8 cellular contexts compared by ENCODE assay signal in the genomic region with DNA sequence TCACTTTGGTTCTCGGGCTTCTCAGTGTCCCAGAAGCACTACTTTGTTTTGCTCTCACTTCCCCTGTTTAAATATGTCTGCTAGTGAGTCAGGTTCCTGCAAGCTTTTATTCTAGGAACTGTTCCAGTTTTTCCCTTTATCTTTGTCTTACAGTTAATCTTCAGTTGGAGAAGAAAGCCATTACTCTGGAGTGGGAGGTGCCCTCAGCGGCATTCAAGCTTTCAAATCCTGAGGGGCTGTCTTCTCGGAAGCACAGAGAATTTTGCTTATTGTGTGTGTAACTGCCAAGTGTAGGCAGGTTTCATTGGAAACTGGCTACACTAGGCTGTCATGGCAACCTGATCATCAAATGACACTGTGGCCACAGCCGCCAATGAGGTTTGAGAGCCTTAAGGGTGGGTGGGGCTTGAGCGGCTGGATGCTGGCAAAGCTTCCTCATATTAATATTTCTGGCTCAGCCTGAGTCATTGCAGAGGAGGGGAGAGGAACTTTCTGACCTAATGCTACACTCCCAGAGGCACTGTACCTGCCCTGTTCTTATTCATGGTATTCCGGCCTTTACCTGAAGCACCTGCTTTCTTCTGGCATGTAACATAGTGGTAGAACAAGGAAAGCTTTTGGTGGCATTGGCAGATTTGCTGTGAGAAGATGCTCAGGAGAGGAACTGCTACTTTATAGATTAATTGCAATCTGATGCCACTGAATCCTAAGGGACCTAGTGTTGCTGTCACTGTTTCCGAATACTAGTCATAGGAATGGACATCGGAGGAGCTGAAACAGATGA. TPM values are rescaled to one million over a fixed set of nuclear protein-coding genes. Genes with fewer than 3 reads are reported as not detected.
DNase-seq lines count a peak whose midpoint lies in the region; ATAC-seq and TF ChIP-seq lines count a peak whose summit lies in the region.

No MANE protein-coding gene starts in this region.

- peaks cover 96% of the 10 kb centered on the region for H3K79me2 ChIP-seq in KMS-11 (ENCODE audit: insufficient read depth, low read depth)

- peak in 1 of 4 donors; percentile 26 for TF ChIP-seq POLR2A in stomach (IDR thresholded peaks at IDR 0.05)

- H3K27me3 ChIP-seq in KMS-11 (ENCODE audit: insufficient read depth, low read depth) (no peaks in the 10 kb centered on the region), RWPE2 (ENCODE audit: insufficient read depth, poor library complexity, severe bottlenecking) (no peaks in the 10 kb centered on the region), neuron (ENCODE audit: insufficient read depth, low read length) (no peaks in the 10 kb centered on the region), stomach (no peaks in the 10 kb centered on the region)

- H4K20me1 ChIP-seq in KMS-11 (ENCODE audit: insufficient read depth), result peaks cover 6% of the 10 kb centered on the region; the same call in 1 of the 2 replicates

- no peak overlapping the region for H3K4me2 ChIP-seq in KMS-11

- peak; percentile 60 for DNase-seq in DMS 273 treated with DMSO at 0.1 percent for 48 hours (lab: John Stamatoyannopoulos, UW)
- peak; percentile 93 for DNase-seq in RWPE2 (ENCODE audit: low spot score)
- DNase-seq in activated effector memory CD4-positive, alpha-beta T cell treated with anti-CD3 and anti-CD28 coated beads, Interleukin-2, amount 50 U/mL, for 16 hours, result peak; percentile 92
- DNase-seq in fibroblast of the conjunctiva (ENCODE audit: low read depth), result peak; percentile 98
- peak; percentile 92 for DNase-seq in stomach

- no peak for TF ChIP-seq CTCF in KMS-11 (conservative IDR thresholded peaks at IDR 0.05; ENCODE audit: low read depth, low read length)
- no peak for TF ChIP-seq CTCF in RWPE2 (IDR thresholded peaks at IDR 0.05; ENCODE audit: poor library complexity, severe bottlenecking)
- no peak for TF ChIP-seq CTCF in stomach (IDR thresholded peaks at IDR 0.05)

- H3K9ac ChIP-seq in KMS-11, result no peak overlapping the region

- no peaks in the 10 kb centered on the region for H3K9me3 ChIP-seq in RWPE2 (ENCODE audit: severe bottlenecking)
- no peaks in the 10 kb centered on the region for H3K9me3 ChIP-seq in neuron (ENCODE audit: low read length)
- H3K9me3 ChIP-seq in stomach, result no peaks in the 10 kb centered on the region

- WGBS in stomach, 5 donors, result 15 to 23% (median 22%) methylated on average over 8 of the region's 8 CpGs

- peak; percentile 84 for ATAC-seq in GM21737 (IDR thresholded peaks at IDR 0.05; ENCODE audit: unreplicated experiment)
- ATAC-seq in RWPE2 (ENCODE audit: low read depth), result peak; percentile 82

- no peak overlapping the region for H3K4me3 ChIP-seq in KMS-11 (IDR thresholded peaks at IDR 0.05; ENCODE audit: insufficient read depth, low read depth, low read length)
- no peak overlapping the region for H3K4me3 ChIP-seq in RWPE2 (ENCODE audit: severe bottlenecking)
- H3K4me3 ChIP-seq in neuron (ENCODE audit: low read length), result peak overlapping the region; percentile 18
- H3K4me3 ChIP-seq in stomach, result peak overlapping the region in 3 of 4 donors; percentile 7 to 26 (median 18)

- H2AFZ ChIP-seq in KMS-11 (ENCODE audit: low read depth) (no peak overlapping the region), neuron (ENCODE audit: low read depth, low read length) (no peak overlapping the region)

- H3K4me1 ChIP-seq in KMS-11 (ENCODE audit: low read depth, poor library complexity, severe bottlenecking), result peaks cover 11% of the 10 kb centered on the region
- peaks cover 20% of the 10 kb centered on the region for H3K4me1 ChIP-seq in RWPE2 (ENCODE audit: insufficient read depth, poor library complexity, severe bottlenecking)
- H3K4me1 ChIP-seq in neuron (ENCODE audit: insufficient read depth, low read length), result peaks cover 59% of the 10 kb centered on the region
- H3K4me1 ChIP-seq in stomach, result peaks cover 43 to 93% (median 67%) of the 10 kb centered on the region in 4 donors

- no peak for TF ChIP-seq EP300 in stomach (IDR thresholded peaks at IDR 0.05)

- H3K27ac ChIP-seq in KMS-11, result peak overlapping the region; percentile 25; the same call in 1 of the 2 replicates
- peak overlapping the region; percentile 59 for H3K27ac ChIP-seq in RWPE2 (ENCODE audit: poor library complexity, severe bottlenecking)
- peak overlapping the region; percentile 89 to 97 (median 93) for H3K27ac ChIP-seq in stomach

- H3K36me3 ChIP-seq in KMS-11 (ENCODE audit: insufficient read depth) (no peaks in the 10 kb centered on the region), RWPE2 (ENCODE audit: low read depth) (no peaks in the 10 kb centered on the region; the same call in 1 of the 2 replicates), neuron (ENCODE audit: insufficient read depth, low read length) (no peaks in the 10 kb centered on the region), stomach (no peaks in the 10 kb centered on the region)

- intact Hi-C loops in stomach (cut with DNase I; ENCODE audit: low total_unique reads), result no loop called here

RNA-seq across cellular contexts. Expression of gene SLC25A25, which starts 26.3 kb away (rescaled TPM):
- 10 to 100 TPM; 12.3 to 37.1 (median 32.6) TPM for total RNA-seq in stomach
- 1 to 10 TPM; 7.9 to 9.2 (median 8.1) TPM for polyA plus RNA-seq in stomach

RNA-seq across cellular contexts. Expression of gene NAIF1, which starts 27.2 kb away (rescaled TPM):
- 10 to 100 TPM in 2 of 5 donors, 1 to 10 TPM in 3; 1.8 to 40.3 (median 6.7) TPM for total RNA-seq in stomach
- polyA plus RNA-seq in stomach, result 10 to 100 TPM in 1 of 3 donors, 1 to 10 TPM in 2; 7.0 to 10.3 (median 8.7) TPM

RNA-seq across cellular contexts. Expression of gene PTGES2, which starts 33.2 kb away (rescaled TPM):
- 100 to 1,000 TPM in 3 of 5 donors, 10 to 100 TPM in 2; 47.2 to 570 (median 125) TPM for total RNA-seq in stomach
- 10 to 100 TPM; 50.1 to 69.9 (median 58.3) TPM for polyA plus RNA-seq in stomach

RNA-seq across cellular contexts. Expression of gene LCN2, which starts 54.9 kb away (rescaled TPM):
- 100 to 1,000 TPM in 3 of 5 donors, 10 to 100 TPM in 1, not detected in 1; 10.8 to 756 (median 444) TPM for total RNA-seq in stomach
- 100 to 1,000 TPM in 2 of 3 donors, 10 to 100 TPM in 1; 33.1 to 922 (median 369) TPM for polyA plus RNA-seq in stomach

Comparison
In these comparisons a context has a peak if more than half of its experiments do, and no peak if none do; other contexts are left out.
1. H3K27ac ChIP-seq: peak in every context shown above with its lines; median percentile 93 in stomach; 59 in RWPE2; 25 in KMS-11.
2. H3K4me3 ChIP-seq: peak in neuron (single experiment) and stomach (3 of 4); none in KMS-11 (single experiment) and RWPE2 (single experiment).
3. Peak in every context shown above with its lines, with median percentiles within 50 percentile points of each other: DNase-seq.